In the genomic region with DNA sequence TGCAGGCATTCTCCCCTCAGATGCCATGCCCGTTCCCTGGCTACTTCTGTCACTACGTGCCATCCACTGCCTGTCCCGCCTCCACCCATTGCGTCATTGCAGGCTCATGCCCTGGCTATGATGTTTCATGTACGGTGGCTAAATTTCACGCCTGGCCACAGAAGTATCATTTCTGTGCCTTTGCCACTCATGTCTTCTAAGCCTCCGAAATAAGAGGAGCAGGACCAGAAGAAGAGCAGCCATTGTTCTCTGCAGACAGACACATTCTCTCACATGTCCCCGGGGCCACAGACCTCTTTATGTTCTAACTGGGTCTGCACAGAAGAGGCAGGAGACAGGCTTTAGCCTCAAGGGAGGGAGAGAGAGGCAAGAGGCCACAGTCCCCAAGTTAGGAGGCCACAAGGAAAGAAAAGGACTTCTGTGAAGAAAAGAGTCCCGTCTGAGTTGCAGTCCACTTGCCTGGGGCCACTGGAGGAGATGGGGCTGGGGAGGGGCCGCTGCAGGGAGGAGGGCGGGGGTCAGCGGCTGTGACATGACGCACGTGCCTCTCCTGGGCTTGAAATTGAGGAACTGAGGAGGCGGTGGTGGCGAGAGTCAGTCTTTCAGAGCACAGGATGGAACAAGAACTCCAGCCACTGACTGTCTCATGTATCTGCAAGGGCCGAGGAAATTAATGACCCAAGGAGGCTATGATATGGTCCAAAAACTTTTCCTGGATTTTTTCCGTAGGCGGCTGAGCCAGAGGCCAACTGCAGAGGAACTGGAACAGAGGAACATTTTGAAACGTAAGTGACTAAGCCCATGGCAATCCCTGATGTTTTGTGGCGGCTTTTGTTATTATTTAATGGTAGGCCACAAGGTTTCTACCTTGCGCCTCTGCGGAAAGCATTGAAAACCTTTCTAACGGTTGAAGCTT, we compare ENCODE assay signal across 9 cellular contexts. TPM values are rescaled to one million over a fixed set of nuclear protein-coding genes. Genes with fewer than 3 reads are reported as not detected.
DNase-seq lines count a peak whose midpoint lies in the region; ATAC-seq and TF ChIP-seq lines count a peak whose summit lies in the region.
"Had no signal": no experiment of that assay in that cellular context is flagged by ENCODE, and none has a peak within 500 bp of the region (broad histone marks: within the 10 kb centered on the region; RNA-seq: fewer than 3 reads in every experiment).

No MANE protein-coding gene starts in this region.

- no peaks in the 10 kb centered on the region for H3K9me3 ChIP-seq in PC-3 (ENCODE audit: low read length)

- no peaks in the 10 kb centered on the region for H4K20me1 ChIP-seq in PC-3 (ENCODE audit: low read length)

- no peaks in the 10 kb centered on the region for H3K9me2 ChIP-seq in PC-3 (replicated peaks; ENCODE audit: low read length)

- peaks cover 0 to 6% of the 10 kb centered on the region in 2 donors for H3K27me3 Mint-ChIP-seq in effector memory CD8-positive, alpha-beta T cell
- no peaks in the 10 kb centered on the region for H3K27me3 Mint-ChIP-seq in stimulated activated memory B cell treated with anti-CD40 and anti-IgM and Interleukin-4, amounts not matched to agents 10 μg/mL and 1 μg/mL and 100 μg/mL, for 72 hours

- BruUV-seq in PC-3 (replicated peaks; lab: Mats Ljungman, UMichigan) = no TSS peak

- ATAC-seq in HG03378 (IDR thresholded peaks at IDR 0.05; ENCODE audit: unreplicated experiment) = peak; percentile 44
- no peak for ATAC-seq in effector memory CD8-positive, alpha-beta T cell (replicated peaks)
- ATAC-seq in stimulated activated memory B cell treated with anti-CD40 and anti-IgM and Interleukin-4, amounts not matched to agents 10 μg/mL and 1 μg/mL and 100 μg/mL, for 72 hours = peak; percentile 86
- ATAC-seq in HG02623 (IDR thresholded peaks at IDR 0.05; ENCODE audit: unreplicated experiment) = no peak
- ATAC-seq in PC-3 = no peak

- H3K27ac Mint-ChIP-seq in effector memory CD8-positive, alpha-beta T cell = peak overlapping the region; percentile 15 to 59
- peak overlapping the region; percentile 93 for H3K27ac Mint-ChIP-seq in stimulated activated memory B cell treated with anti-CD40 and anti-IgM and Interleukin-4, amounts not matched to agents 10 μg/mL and 1 μg/mL and 100 μg/mL, for 72 hours

- DNase-seq in SIG-M5 treated with dmso at 0.1 percent for 504 hours (lab: John Stamatoyannopoulos, UW; ENCODE audit: unreplicated experiment) (peak; percentile 66), SIG-M5 (lab: John Stamatoyannopoulos, UW) (no peak), A172 (ENCODE audit: low spot score) (no peak), PC-3 (no peak)
- DNase-seq in effector memory CD8-positive, alpha-beta T cell = no peak

- CTCF ChIA-PET in PC-3 (lab: Charles Lee) = no interaction called here

- H3K79me2 ChIP-seq in PC-3 (ENCODE audit: low read length) = no peaks in the 10 kb centered on the region

- H3F3A ChIP-seq in PC-3 (ENCODE audit: low read length, unreplicated experiment) = no peaks in the 10 kb centered on the region

- POLR2A ChIA-PET in PC-3 (lab: Charles Lee; ENCODE audit: unreplicated experiment) = no interaction called here

- H3K27ac ChIP-seq in PC-3 (ENCODE audit: low read length) = no peak overlapping the region
- H3K27ac ChIP-seq: 22Rv1 had no signal

- 0 out of 2 replicates have a peak, but pooled peaks cover 4% of the 10 kb centered on the region for H3K27me3 ChIP-seq in PC-3 (ENCODE audit: low read length)

- H3K36me3 ChIP-seq in PC-3 (ENCODE audit: low read depth, low read length) = no peaks in the 10 kb centered on the region

- H3K4me2 ChIP-seq in PC-3 (ENCODE audit: low read length) = no peak overlapping the region

- H3K9ac ChIP-seq in PC-3 (ENCODE audit: low read length) = no peak overlapping the region

- H3K4me3 Mint-ChIP-seq in effector memory CD8-positive, alpha-beta T cell = peak overlapping the region in 1 of 2 donors; percentile 32
- H3K4me3 Mint-ChIP-seq in stimulated activated memory B cell treated with anti-CD40 and anti-IgM and Interleukin-4, amounts not matched to agents 10 μg/mL and 1 μg/mL and 100 μg/mL, for 72 hours = peak overlapping the region; percentile 84

- TF ChIP-seq CTCF in PC-3 (conservative IDR thresholded peaks at IDR 0.05; ENCODE audit: low read depth, low read length) = no peak

- no peak overlapping the region for H2AFZ ChIP-seq in PC-3 (ENCODE audit: low read length)

- H3K9me3 Mint-ChIP-seq in effector memory CD8-positive, alpha-beta T cell = no peaks in the 10 kb centered on the region
- no peaks in the 10 kb centered on the region for H3K9me3 Mint-ChIP-seq in stimulated activated memory B cell treated with anti-CD40 and anti-IgM and Interleukin-4, amounts not matched to agents 10 μg/mL and 1 μg/mL and 100 μg/mL, for 72 hours

- H3K4me1 ChIP-seq in PC-3 (ENCODE audit: insufficient read depth, low read length) = no peaks in the 10 kb centered on the region

- peaks cover 3% of the 10 kb centered on the region for H3K36me3 Mint-ChIP-seq in effector memory CD8-positive, alpha-beta T cell (ENCODE audit: insufficient read depth)
- peaks cover 17% of the 10 kb centered on the region for H3K36me3 Mint-ChIP-seq in stimulated activated memory B cell treated with anti-CD40 and anti-IgM and Interleukin-4, amounts not matched to agents 10 μg/mL and 1 μg/mL and 100 μg/mL, for 72 hours

- intact Hi-C loops in PC-3 (cut with micrococcal nuclease) = no loop called here

- H3K4me3 ChIP-seq in PC-3 (ENCODE audit: low read length) = no peak overlapping the region

- peaks cover 11 to 18% of the 10 kb centered on the region in 2 donors for H3K4me1 Mint-ChIP-seq in effector memory CD8-positive, alpha-beta T cell (ENCODE audit: low read depth in 2 of 2)
- peaks cover 65% of the 10 kb centered on the region for H3K4me1 Mint-ChIP-seq in stimulated activated memory B cell treated with anti-CD40 and anti-IgM and Interleukin-4, amounts not matched to agents 10 μg/mL and 1 μg/mL and 100 μg/mL, for 72 hours

RNA-seq across cellular contexts. Expression of gene TBC1D7, which starts 55.9 kb away (rescaled TPM):
- total RNA-seq in A172 (2014; rRNA removed; shearing (Covaris generic)) = 29.7 and 52.5 TPM in 2 replicates
- 16.9 and 18.5 TPM in 2 replicates for total RNA-seq in PC-3 (2014; rRNA removed)

Comparison
In these comparisons a context has a peak if more than half of its experiments do, and no peak if none do; other contexts are left out.
1. ATAC-seq: peak in HG03378 (single experiment) and stimulated activated memory B cell treated with anti-CD40 and anti-IgM and Interleukin-4, amounts not matched to agents 10 μg/mL and 1 μg/mL and 100 μg/mL, for 72 hours (single experiment); none in effector memory CD8-positive, alpha-beta T cell (single experiment), HG02623 (single experiment) and PC-3 (single experiment).